2 cellular contexts compared by ENCODE assay signal in the genomic region with DNA sequence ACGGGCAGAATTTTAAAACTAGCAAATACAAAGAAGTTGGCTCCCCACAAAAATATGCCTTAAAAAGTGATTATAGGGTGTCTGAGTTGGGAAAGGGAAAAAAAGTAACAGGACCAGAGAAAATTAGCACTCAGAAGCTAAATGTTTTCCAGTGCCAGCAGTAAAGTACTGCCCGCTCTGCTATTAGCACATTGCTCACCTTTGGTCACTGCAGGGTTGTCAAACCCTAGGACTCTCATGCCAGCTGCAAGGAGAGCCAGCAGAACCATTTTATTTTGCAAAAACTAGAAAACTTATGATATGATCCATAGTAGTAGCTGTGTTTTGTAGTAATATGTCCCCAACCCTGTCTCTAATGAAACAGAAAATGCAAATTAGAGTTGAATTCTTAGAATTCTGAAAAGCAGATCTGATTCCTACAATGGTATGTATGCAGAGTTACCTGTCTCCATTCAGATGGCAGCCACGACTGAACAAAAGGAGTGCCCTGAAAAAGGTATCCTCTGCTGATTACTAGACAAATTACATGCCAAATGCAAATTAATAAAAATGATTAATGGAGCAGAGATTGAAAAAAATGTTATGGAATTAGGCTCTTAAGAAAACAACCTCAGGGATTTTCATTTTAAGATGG.
TF ChIP-seq lines count a peak whose summit lies in the region.

No MANE protein-coding gene starts in this region.

TF ChIP-seq in HepG2, 621 proteins besides CTCF, POLR2A, EP300 and RAD21:
- TF ChIP-seq, protein P1, sequence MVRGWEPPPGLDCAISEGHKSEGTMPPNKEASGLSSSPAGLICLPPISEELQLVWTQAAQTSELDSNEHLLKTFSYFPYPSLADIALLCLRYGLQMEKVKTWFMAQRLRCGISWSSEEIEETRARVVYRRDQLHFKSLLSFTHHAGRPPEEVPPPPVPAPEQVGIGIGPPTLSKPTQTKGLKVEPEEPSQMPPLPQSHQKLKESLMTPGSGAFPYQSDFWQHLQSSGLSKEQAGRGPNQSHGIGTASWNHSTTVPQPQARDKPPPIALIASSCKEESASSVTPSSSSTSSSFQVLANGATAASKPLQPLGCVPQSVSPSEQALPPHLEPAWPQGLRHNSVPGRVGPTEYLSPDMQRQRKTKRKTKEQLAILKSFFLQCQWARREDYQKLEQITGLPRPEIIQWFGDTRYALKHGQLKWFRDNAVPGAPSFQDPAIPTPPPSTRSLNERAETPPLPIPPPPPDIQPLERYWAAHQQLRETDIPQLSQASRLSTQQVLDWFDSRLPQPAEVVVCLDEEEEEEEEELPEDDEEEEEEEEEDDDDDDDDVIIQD (CRISPR knock-in tag; IDR thresholded peaks at IDR 0.05; ENCODE audit: low read depth): no peak
- TF ChIP-seq HNRNPL (IDR thresholded peaks at IDR 0.05; ENCODE audit: low read depth, low read length) (no peak), ZFP36L2 (CRISPR knock-in tag; IDR thresholded peaks at IDR 0.05) (no peak), PITX1 (CRISPR knock-in tag; IDR thresholded peaks at IDR 0.05) (no peak), ATF7-NPFF (CRISPR knock-in tag; IDR thresholded peaks at IDR 0.05; ENCODE audit: low read depth) (no peak), POLR2AphosphoS5 (IDR thresholded peaks at IDR 0.05; ENCODE audit: low read depth, low read length) (no peak), ZNF879 (CRISPR knock-in tag; IDR thresholded peaks at IDR 0.05) (no peak), ZNF331 (CRISPR knock-in tag; IDR thresholded peaks at IDR 0.05) (no peak), ZKSCAN1 (IDR thresholded peaks at IDR 0.05; ENCODE audit: low read length) (no peak)
- TF ChIP-seq, protein P2, sequence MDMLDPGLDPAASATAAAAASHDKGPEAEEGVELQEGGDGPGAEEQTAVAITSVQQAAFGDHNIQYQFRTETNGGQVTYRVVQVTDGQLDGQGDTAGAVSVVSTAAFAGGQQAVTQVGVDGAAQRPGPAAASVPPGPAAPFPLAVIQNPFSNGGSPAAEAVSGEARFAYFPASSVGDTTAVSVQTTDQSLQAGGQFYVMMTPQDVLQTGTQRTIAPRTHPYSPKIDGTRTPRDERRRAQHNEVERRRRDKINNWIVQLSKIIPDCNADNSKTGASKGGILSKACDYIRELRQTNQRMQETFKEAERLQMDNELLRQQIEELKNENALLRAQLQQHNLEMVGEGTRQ (IDR thresholded peaks at IDR 0.05; ENCODE audit: low read depth, low read length): no peak
- TF ChIP-seq, protein P2 (CRISPR knock-in tag; IDR thresholded peaks at IDR 0.05; ENCODE audit: borderline replicate concordance): no peak
- TF ChIP-seq, protein P3, sequence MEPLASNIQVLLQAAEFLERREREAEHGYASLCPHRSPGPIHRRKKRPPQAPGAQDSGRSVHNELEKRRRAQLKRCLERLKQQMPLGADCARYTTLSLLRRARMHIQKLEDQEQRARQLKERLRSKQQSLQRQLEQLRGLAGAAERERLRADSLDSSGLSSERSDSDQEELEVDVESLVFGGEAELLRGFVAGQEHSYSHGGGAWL (CRISPR knock-in tag; IDR thresholded peaks at IDR 0.05): no peak

TF ChIP-seq in WTC11, 78 proteins besides CTCF, POLR2A, EP300 and RAD21 (continued from another document):
- TF ChIP-seq, protein P4, sequence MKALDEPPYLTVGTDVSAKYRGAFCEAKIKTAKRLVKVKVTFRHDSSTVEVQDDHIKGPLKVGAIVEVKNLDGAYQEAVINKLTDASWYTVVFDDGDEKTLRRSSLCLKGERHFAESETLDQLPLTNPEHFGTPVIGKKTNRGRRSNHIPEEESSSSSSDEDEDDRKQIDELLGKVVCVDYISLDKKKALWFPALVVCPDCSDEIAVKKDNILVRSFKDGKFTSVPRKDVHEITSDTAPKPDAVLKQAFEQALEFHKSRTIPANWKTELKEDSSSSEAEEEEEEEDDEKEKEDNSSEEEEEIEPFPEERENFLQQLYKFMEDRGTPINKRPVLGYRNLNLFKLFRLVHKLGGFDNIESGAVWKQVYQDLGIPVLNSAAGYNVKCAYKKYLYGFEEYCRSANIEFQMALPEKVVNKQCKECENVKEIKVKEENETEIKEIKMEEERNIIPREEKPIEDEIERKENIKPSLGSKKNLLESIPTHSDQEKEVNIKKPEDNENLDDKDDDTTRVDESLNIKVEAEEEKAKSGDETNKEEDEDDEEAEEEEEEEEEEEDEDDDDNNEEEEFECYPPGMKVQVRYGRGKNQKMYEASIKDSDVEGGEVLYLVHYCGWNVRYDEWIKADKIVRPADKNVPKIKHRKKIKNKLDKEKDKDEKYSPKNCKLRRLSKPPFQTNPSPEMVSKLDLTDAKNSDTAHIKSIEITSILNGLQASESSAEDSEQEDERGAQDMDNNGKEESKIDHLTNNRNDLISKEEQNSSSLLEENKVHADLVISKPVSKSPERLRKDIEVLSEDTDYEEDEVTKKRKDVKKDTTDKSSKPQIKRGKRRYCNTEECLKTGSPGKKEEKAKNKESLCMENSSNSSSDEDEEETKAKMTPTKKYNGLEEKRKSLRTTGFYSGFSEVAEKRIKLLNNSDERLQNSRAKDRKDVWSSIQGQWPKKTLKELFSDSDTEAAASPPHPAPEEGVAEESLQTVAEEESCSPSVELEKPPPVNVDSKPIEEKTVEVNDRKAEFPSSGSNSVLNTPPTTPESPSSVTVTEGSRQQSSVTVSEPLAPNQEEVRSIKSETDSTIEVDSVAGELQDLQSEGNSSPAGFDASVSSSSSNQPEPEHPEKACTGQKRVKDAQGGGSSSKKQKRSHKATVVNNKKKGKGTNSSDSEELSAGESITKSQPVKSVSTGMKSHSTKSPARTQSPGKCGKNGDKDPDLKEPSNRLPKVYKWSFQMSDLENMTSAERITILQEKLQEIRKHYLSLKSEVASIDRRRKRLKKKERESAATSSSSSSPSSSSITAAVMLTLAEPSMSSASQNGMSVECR (CRISPR knock-in tag; IDR thresholded peaks at IDR 0.05; ENCODE audit: borderline replicate concordance): no peak
- TF ChIP-seq ESRRA (CRISPR knock-in tag; IDR thresholded peaks at IDR 0.05; ENCODE audit: borderline replicate concordance): no peak
- no peak for TF ChIP-seq ZNF396 (CRISPR knock-in tag; IDR thresholded peaks at IDR 0.05; ENCODE audit: borderline replicate concordance)
- no peak for TF ChIP-seq CBFB (CRISPR knock-in tag; IDR thresholded peaks at IDR 0.05; ENCODE audit: low read depth)
- TF ChIP-seq, protein P5, sequence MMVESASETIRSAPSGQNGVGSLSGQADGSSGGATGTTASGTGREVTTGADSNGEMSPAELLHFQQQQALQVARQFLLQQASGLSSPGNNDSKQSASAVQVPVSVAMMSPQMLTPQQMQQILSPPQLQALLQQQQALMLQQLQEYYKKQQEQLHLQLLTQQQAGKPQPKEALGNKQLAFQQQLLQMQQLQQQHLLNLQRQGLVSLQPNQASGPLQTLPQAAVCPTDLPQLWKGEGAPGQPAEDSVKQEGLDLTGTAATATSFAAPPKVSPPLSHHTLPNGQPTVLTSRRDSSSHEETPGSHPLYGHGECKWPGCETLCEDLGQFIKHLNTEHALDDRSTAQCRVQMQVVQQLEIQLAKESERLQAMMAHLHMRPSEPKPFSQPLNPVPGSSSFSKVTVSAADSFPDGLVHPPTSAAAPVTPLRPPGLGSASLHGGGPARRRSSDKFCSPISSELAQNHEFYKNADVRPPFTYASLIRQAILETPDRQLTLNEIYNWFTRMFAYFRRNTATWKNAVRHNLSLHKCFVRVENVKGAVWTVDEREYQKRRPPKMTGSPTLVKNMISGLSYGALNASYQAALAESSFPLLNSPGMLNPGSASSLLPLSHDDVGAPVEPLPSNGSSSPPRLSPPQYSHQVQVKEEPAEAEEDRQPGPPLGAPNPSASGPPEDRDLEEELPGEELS (CRISPR knock-in tag; IDR thresholded peaks at IDR 0.05): no peak
- TF ChIP-seq, protein P6, sequence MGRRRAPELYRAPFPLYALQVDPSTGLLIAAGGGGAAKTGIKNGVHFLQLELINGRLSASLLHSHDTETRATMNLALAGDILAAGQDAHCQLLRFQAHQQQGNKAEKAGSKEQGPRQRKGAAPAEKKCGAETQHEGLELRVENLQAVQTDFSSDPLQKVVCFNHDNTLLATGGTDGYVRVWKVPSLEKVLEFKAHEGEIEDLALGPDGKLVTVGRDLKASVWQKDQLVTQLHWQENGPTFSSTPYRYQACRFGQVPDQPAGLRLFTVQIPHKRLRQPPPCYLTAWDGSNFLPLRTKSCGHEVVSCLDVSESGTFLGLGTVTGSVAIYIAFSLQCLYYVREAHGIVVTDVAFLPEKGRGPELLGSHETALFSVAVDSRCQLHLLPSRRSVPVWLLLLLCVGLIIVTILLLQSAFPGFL (CRISPR knock-in tag; IDR thresholded peaks at IDR 0.05; ENCODE audit: borderline replicate concordance): no peak
- TF ChIP-seq, protein P2 (CRISPR knock-in tag; IDR thresholded peaks at IDR 0.05): no peak
- TF ChIP-seq, protein P7, sequence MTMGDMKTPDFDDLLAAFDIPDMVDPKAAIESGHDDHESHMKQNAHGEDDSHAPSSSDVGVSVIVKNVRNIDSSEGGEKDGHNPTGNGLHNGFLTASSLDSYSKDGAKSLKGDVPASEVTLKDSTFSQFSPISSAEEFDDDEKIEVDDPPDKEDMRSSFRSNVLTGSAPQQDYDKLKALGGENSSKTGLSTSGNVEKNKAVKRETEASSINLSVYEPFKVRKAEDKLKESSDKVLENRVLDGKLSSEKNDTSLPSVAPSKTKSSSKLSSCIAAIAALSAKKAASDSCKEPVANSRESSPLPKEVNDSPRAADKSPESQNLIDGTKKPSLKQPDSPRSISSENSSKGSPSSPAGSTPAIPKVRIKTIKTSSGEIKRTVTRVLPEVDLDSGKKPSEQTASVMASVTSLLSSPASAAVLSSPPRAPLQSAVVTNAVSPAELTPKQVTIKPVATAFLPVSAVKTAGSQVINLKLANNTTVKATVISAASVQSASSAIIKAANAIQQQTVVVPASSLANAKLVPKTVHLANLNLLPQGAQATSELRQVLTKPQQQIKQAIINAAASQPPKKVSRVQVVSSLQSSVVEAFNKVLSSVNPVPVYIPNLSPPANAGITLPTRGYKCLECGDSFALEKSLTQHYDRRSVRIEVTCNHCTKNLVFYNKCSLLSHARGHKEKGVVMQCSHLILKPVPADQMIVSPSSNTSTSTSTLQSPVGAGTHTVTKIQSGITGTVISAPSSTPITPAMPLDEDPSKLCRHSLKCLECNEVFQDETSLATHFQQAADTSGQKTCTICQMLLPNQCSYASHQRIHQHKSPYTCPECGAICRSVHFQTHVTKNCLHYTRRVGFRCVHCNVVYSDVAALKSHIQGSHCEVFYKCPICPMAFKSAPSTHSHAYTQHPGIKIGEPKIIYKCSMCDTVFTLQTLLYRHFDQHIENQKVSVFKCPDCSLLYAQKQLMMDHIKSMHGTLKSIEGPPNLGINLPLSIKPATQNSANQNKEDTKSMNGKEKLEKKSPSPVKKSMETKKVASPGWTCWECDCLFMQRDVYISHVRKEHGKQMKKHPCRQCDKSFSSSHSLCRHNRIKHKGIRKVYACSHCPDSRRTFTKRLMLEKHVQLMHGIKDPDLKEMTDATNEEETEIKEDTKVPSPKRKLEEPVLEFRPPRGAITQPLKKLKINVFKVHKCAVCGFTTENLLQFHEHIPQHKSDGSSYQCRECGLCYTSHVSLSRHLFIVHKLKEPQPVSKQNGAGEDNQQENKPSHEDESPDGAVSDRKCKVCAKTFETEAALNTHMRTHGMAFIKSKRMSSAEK (CRISPR knock-in tag; IDR thresholded peaks at IDR 0.05; ENCODE audit: borderline replicate concordance): no peak
